In genomic region chr22:24095816-24096215, GRCh38 we compare ENCODE assay signal across 25 cellular contexts.
"Had no signal": no experiment of that assay in that cellular context is flagged by ENCODE, and none has a peak within 500 bp of the region (broad histone marks: within the 10 kb centered on the region; RNA-seq: fewer than 3 reads in every experiment).

No MANE protein-coding gene starts in this region.

- H3K4me3 ChIP-seq: cardiac muscle cell, dorsolateral prefrontal cortex, left lung, psoas muscle, smooth muscle cell, stomach, testis, upper lobe of left lung had no signal

- H3K9me3 ChIP-seq: left lung, psoas muscle, stomach, testis, upper lobe of left lung had no signal

- H3K27ac ChIP-seq: cardiac muscle cell, dorsolateral prefrontal cortex, epithelial cell of prostate, left lung, psoas muscle, stomach, testis, upper lobe of left lung had no signal

- H3K27ac Mint-ChIP-seq: activated CD8-positive, alpha-beta T cell treated with anti-CD3 and anti-CD28 coated beads, Interleukin-2, amount 10 ng/mL, durations not matched to agents 7 days and 5 days; activated naive CD8-positive, alpha-beta T cell; activated T-cell treated with anti-CD3 and anti-CD28 coated beads, Interleukin-2, amount 50 U/mL, for 72 hours; endodermal cell; stimulated activated effector memory CD8-positive, alpha-beta T cell treated with anti-CD3 and anti-CD28 coated beads, Interleukin-12 subunit alpha, Interleukin-12 subunit beta, amount 100 ng/mL, for 72 hours had no signal

- H3K9me3 Mint-ChIP-seq: activated T-cell treated with anti-CD3 and anti-CD28 coated beads, Interleukin-2, amount 50 U/mL, for 72 hours; endodermal cell; neural crest cell; stimulated activated effector memory CD8-positive, alpha-beta T cell treated with anti-CD3 and anti-CD28 coated beads, Interleukin-12 subunit alpha, Interleukin-12 subunit beta, amount 100 ng/mL, for 72 hours had no signal

- H3K4me3 Mint-ChIP-seq: activated CD8-positive, alpha-beta T cell treated with anti-CD3 and anti-CD28 coated beads, Interleukin-2, amount 10 ng/mL, durations not matched to agents 7 days and 5 days; activated naive CD8-positive, alpha-beta T cell; activated T-cell treated with anti-CD3 and anti-CD28 coated beads, Interleukin-2, amount 50 U/mL, for 72 hours; endodermal cell; neural crest cell; stimulated activated effector memory CD8-positive, alpha-beta T cell treated with anti-CD3 and anti-CD28 coated beads, Interleukin-12 subunit alpha, Interleukin-12 subunit beta, amount 100 ng/mL, for 72 hours had no signal

- H3K4me1 ChIP-seq: left lung, psoas muscle, stomach, testis, upper lobe of left lung had no signal

- H3K4me1 Mint-ChIP-seq: endodermal cell; stimulated activated effector memory CD8-positive, alpha-beta T cell treated with anti-CD3 and anti-CD28 coated beads, Interleukin-12 subunit alpha, Interleukin-12 subunit beta, amount 100 ng/mL, for 72 hours had no signal

- H3K27me3 ChIP-seq: cardiac muscle cell, dorsolateral prefrontal cortex, left lung, stomach, testis, upper lobe of left lung had no signal

- H3K27me3 Mint-ChIP-seq: activated naive CD8-positive, alpha-beta T cell had no signal

- DNase-seq: activated CD4-positive, alpha-beta T cell treated with anti-CD3 and anti-CD28 coated beads for 48 hours; activated CD4-positive, CD25-positive, alpha-beta regulatory T cell; activated CD8-positive, alpha-beta T cell treated with anti-CD3 and anti-CD28 coated beads, Interleukin-2, amount 10 ng/mL, durations not matched to agents 7 days and 5 days; activated gamma-delta T cell treated with Interleukin-2 at 50 U/mL for 16 hours; activated T-cell treated with anti-CD3 and anti-CD28 coated beads, Interleukin-2, amount 50 U/mL, for 72 hours; amniotic stem cell; endodermal cell; foreskin melanocyte; left lung; mammary epithelial cell; psoas muscle; right cardiac atrium; stimulated activated CD4-positive, alpha-beta T cell treated with anti-CD3 and anti-CD28 coated beads, Interleukin-4, amount 100 ng/mL, for 24 hours; stomach; T-helper 1 cell; T-helper 9 cell; testis had no signal

- H3K4me2 ChIP-seq: smooth muscle cell had no signal
